ENCODE assay signal across 18 cellular contexts in genomic region chr2:134277223-134277622, GRCh38. TPM values are rescaled to one million over a fixed set of nuclear protein-coding genes. Genes with fewer than 3 reads are reported as not detected.
A peak's percentile ranks its signal among the peaks of the same experiment; 100 is the strongest.
DNase-seq lines count a peak whose midpoint lies in the region; ATAC-seq and TF ChIP-seq lines count a peak whose summit lies in the region.
"Had no signal": no experiment of that assay in that cellular context is flagged by ENCODE, and none has a peak within 500 bp of the region (broad histone marks: within the 10 kb centered on the region; RNA-seq: fewer than 3 reads in every experiment).

No MANE protein-coding gene starts in this region.

- POLR2A ChIA-PET in CD8-positive, alpha-beta T cell (lab: Charles Lee) = no interaction called here
- POLR2A ChIA-PET in activated B cell treated with CpG ODN at 0.5 μM for 24 hours (lab: Charles Lee) = interaction anchor here (0.6 to 1.4 kb wide), 2 partner anchors 13 to 40 kb away, joined by 3 to 5 read pairs; no protein-coding TSS in a partner anchor

- CTCF ChIA-PET in CD8-positive, alpha-beta T cell (lab: Charles Lee) = interaction anchor here (1.1 kb wide), 2 partner anchors 159 to 174 kb away, joined by 3 read pairs; no protein-coding TSS in a partner anchor
- CTCF ChIA-PET in activated B cell treated with CpG ODN at 0.5 μM for 24 hours (lab: Charles Lee) = interaction anchor here (1.0 kb wide), 1 partner anchor 159 kb away, joined by 3 read pairs; no protein-coding TSS in a partner anchor

- H3K27me3 ChIP-seq in CD8-positive, alpha-beta T cell (ENCODE audit: insufficient read depth, low read length) = no peaks in the 10 kb centered on the region
- no peaks in the 10 kb centered on the region for H3K27me3 ChIP-seq in neutrophil

- H3K27ac Mint-ChIP-seq in CD8-positive, alpha-beta T cell = peak overlapping the region; percentile 34
- peak overlapping the region; percentile 94 for H3K27ac Mint-ChIP-seq in activated B cell treated with CpG ODN at 0.5 μM for 24 hours

- no peaks in the 10 kb centered on the region for H3K27me3 Mint-ChIP-seq in CD8-positive, alpha-beta T cell (ENCODE audit: low read depth)
- no peaks in the 10 kb centered on the region for H3K27me3 Mint-ChIP-seq in activated B cell treated with CpG ODN at 0.5 μM for 24 hours
- H3K27me3 Mint-ChIP-seq: CD4-positive, alpha-beta memory T cell had no signal

- H3K27ac ChIP-seq in CD8-positive, alpha-beta T cell (ENCODE audit: low read depth, low read length) = no peak overlapping the region
- peak overlapping the region; percentile 43 for H3K27ac ChIP-seq in neutrophil
- H3K27ac ChIP-seq: 22Rv1, GM23248 had no signal

- intact Hi-C loops in CD8-positive, alpha-beta T cell (cut with DNase I, micrococcal nuclease) = no loop called here
- intact Hi-C loops in activated B cell treated with CpG ODN at 0.5 μM for 24 hours (cut with micrococcal nuclease) (no loop called here), left colon (cut with DNase I, micrococcal nuclease) (no loop called here)

- H3K4me1 ChIP-seq in CD8-positive, alpha-beta T cell (ENCODE audit: insufficient read depth, low read length) = peaks cover 10% of the 10 kb centered on the region
- H3K4me1 ChIP-seq in neutrophil (ENCODE audit: control insufficient read depth in 1 of 2, insufficient read depth in 1 of 2, low read depth in 1 of 2, low read length in 1 of 2) = peaks cover 7 to 11% of the 10 kb centered on the region in 2 experiments

- H3K4me1 Mint-ChIP-seq in CD8-positive, alpha-beta T cell (ENCODE audit: low read depth) = peaks cover 66% of the 10 kb centered on the region
- peaks cover 99% of the 10 kb centered on the region for H3K4me1 Mint-ChIP-seq in activated B cell treated with CpG ODN at 0.5 μM for 24 hours

- H3K9me3 ChIP-seq in CD8-positive, alpha-beta T cell (ENCODE audit: low read length) = no peaks in the 10 kb centered on the region
- H3K9me3 ChIP-seq in neutrophil = no peaks in the 10 kb centered on the region
- H3K9me3 ChIP-seq: HAP-1 had no signal

- H3K36me3 ChIP-seq in CD8-positive, alpha-beta T cell (ENCODE audit: insufficient read depth, low read length) = no peaks in the 10 kb centered on the region
- H3K36me3 ChIP-seq in neutrophil = no peaks in the 10 kb centered on the region
- H3K36me3 ChIP-seq: HAP-1 had no signal

- H3K4me3 ChIP-seq in CD8-positive, alpha-beta T cell (ENCODE audit: low read depth, low read length) = no peak overlapping the region
- no peak overlapping the region for H3K4me3 ChIP-seq in neutrophil (ENCODE audit: low read depth in 1 of 2, low read length in 1 of 2)
- H3K4me3 ChIP-seq: GM23248, HAP-1 had no signal

- H3K4me3 Mint-ChIP-seq in CD8-positive, alpha-beta T cell = no peak overlapping the region
- H3K4me3 Mint-ChIP-seq in activated B cell treated with CpG ODN at 0.5 μM for 24 hours = peak overlapping the region; percentile 59
- H3K4me3 Mint-ChIP-seq: CD4-positive, alpha-beta memory T cell had no signal

- H3K9me3 Mint-ChIP-seq in CD8-positive, alpha-beta T cell = no peaks in the 10 kb centered on the region
- H3K9me3 Mint-ChIP-seq in activated B cell treated with CpG ODN at 0.5 μM for 24 hours = peaks cover 5% of the 10 kb centered on the region
- H3K9me3 Mint-ChIP-seq: CD4-positive, alpha-beta memory T cell had no signal

- DNase-seq in NCI-H82 (lab: John Stamatoyannopoulos, UW) = peak; percentile 64
- DNase-seq in NCI-H82 treated with DMSO at 0.1 percent for 48 hours (lab: John Stamatoyannopoulos, UW; ENCODE audit: unreplicated experiment) = no peak
- DNase-seq in CD8-positive, alpha-beta T cell = no peak
- no peak for DNase-seq in activated B cell treated with CpG ODN at 0.5 μM for 24 hours
- no peak for DNase-seq in ACHN
- no peak for DNase-seq in T-helper 1 cell
- no peak for DNase-seq in left colon
- DNase-seq: CD4-positive, alpha-beta memory T cell; MM.1S; NCI-H1092 treated with DMSO at 0.1 percent for 48 hours; NCI-H1694; NCI-H748 treated with DMSO at 0.1 percent for 48 hours; RPMI8226; SHP77 treated with DMSO at 0.1 percent for 48 hours had no signal

- TF ChIP-seq CTCF in CD8-positive, alpha-beta T cell (IDR thresholded peaks at IDR 0.05) = no peak
- no peak for TF ChIP-seq CTCF in activated B cell treated with CpG ODN at 0.5 μM for 24 hours (IDR thresholded peaks at IDR 0.05)
- no peak for TF ChIP-seq CTCF in neutrophil (IDR thresholded peaks at IDR 0.05)

- ATAC-seq in CD8-positive, alpha-beta T cell = no peak
- no peak for ATAC-seq in activated B cell treated with CpG ODN at 0.5 μM for 24 hours (ENCODE audit: low read depth)
- no peak for ATAC-seq in left colon

- in situ Hi-C loops in ACHN (cut with HindIII; ENCODE audit: low pct_ligation_motif_present, low pct_unique_long_range_greater_than_20kb, low sequenced_read_pairs) = no loop called here

- H3K36me3 Mint-ChIP-seq in CD8-positive, alpha-beta T cell = peaks cover 49% of the 10 kb centered on the region
- peaks cover 44% of the 10 kb centered on the region for H3K36me3 Mint-ChIP-seq in activated B cell treated with CpG ODN at 0.5 μM for 24 hours (ENCODE audit: low read depth)

RNA-seq across cellular contexts. Expression of gene MGAT5, which starts 23.4 kb away (rescaled TPM):
- total RNA-seq in CD8-positive, alpha-beta T cell = 10 to 100 TPM; 49.6 to 52.9 TPM
- total RNA-seq in activated B cell treated with CpG ODN at 0.5 μM for 24 hours (66.7 and 69.0 TPM in 2 replicates), left colon (10 to 100 TPM; 62.1 to 93.6 TPM)
